12 cellular contexts compared by ENCODE assay signal in genomic region chr1:19438552-19439196, GRCh38. TPM values are rescaled to one million over a fixed set of nuclear protein-coding genes. Genes with fewer than 3 reads are reported as not detected.
DNase-seq lines count a peak whose midpoint lies in the region; ATAC-seq, FAIRE-seq and TF ChIP-seq lines count a peak whose summit lies in the region.
"Had no signal": no experiment of that assay in that cellular context is flagged by ENCODE, and none has a peak within 500 bp of the region (broad histone marks: within the 10 kb centered on the region; RNA-seq: fewer than 3 reads in every experiment).

No MANE protein-coding gene starts in this region.

- H3K4me3 ChIP-seq in liver (ENCODE audit: low read depth in 1 of 3, low read length in 3 of 3) (no peak overlapping the region), HepG2 (replicated peaks in 1 of 3; ENCODE audit: insufficient read depth in 1 of 3, low read depth in 2 of 3, low read length in 3 of 3) (no peak overlapping the region), endodermal cell (ENCODE audit: low read length) (no peak overlapping the region), neutrophil (ENCODE audit: low read depth in 1 of 2, low read length in 1 of 2) (no peak overlapping the region), vagina (no peak overlapping the region)

- peak overlapping the region; percentile 55 for H3K27ac Mint-ChIP-seq in endodermal cell

- no peaks in the 10 kb centered on the region for H3K9me3 Mint-ChIP-seq in endodermal cell
- H3K9me3 Mint-ChIP-seq: CD14-positive monocyte had no signal

- H3K27me3 Mint-ChIP-seq in endodermal cell (ENCODE audit: insufficient read depth) = no peaks in the 10 kb centered on the region

- no peaks in the 10 kb centered on the region for H3K36me3 ChIP-seq in liver (ENCODE audit: control insufficient read depth in 4 of 4, insufficient read depth in 3 of 4, low read depth in 1 of 4, low read length in 3 of 4)
- H3K36me3 ChIP-seq in HepG2 (replicated peaks in 1 of 2; ENCODE audit: control insufficient read depth in 1 of 2, insufficient read depth in 2 of 2, low read length in 2 of 2) = peaks cover 0 to 1% of the 10 kb centered on the region in 2 experiments; a peak in 2 of 5 replicates
- peaks cover 33% of the 10 kb centered on the region for H3K36me3 ChIP-seq in endodermal cell (ENCODE audit: control insufficient read depth, insufficient read depth, low read length)
- peaks cover 25% of the 10 kb centered on the region for H3K36me3 ChIP-seq in neutrophil
- H3K36me3 ChIP-seq in vagina = no peaks in the 10 kb centered on the region

- TF ChIP-seq RAD21 in liver (IDR thresholded peaks at IDR 0.05) = no peak
- no peak for TF ChIP-seq RAD21 in HepG2 (CRISPR knock-in tag; IDR thresholded peaks at IDR 0.05)

- ATAC-seq in HepG2 (no peak), GM19452 (IDR thresholded peaks at IDR 0.05; ENCODE audit: unreplicated experiment) (no peak)

- TF ChIP-seq POLR2A in HepG2 (IDR thresholded peaks at IDR 0.05; ENCODE audit: insufficient read depth in 1 of 2, low read depth in 2 of 2, low read length in 2 of 2) = no peak
- TF ChIP-seq POLR2A in vagina (IDR thresholded peaks at IDR 0.05) = no peak

- peaks cover 4% of the 10 kb centered on the region; the same call in 1 of the 2 replicates for H4K20me1 ChIP-seq in HepG2 (ENCODE audit: insufficient read depth, low read length)

- no peak for TF ChIP-seq CTCF in liver (IDR thresholded peaks at IDR 0.05; ENCODE audit: low read depth, low read length, missing input control)
- TF ChIP-seq CTCF in HepG2 (CRISPR knock-in tag; IDR thresholded peaks at IDR 0.05) = no peak
- TF ChIP-seq CTCF in endodermal cell (conservative IDR thresholded peaks at IDR 0.05) = no peak
- no peak for TF ChIP-seq CTCF in neutrophil (IDR thresholded peaks at IDR 0.05)
- no peak for TF ChIP-seq CTCF in vagina (IDR thresholded peaks at IDR 0.05)

- CTCF ChIA-PET in HepG2 (lab: Yijun Ruan, JAX; ENCODE audit: low intra/inter-chr PET ratio, low total read pairs) = no interaction called here

- no peak overlapping the region for H2AFZ ChIP-seq in HepG2 (ENCODE audit: low read length)

- no peak overlapping the region for H3K9ac ChIP-seq in liver (ENCODE audit: low read depth in 1 of 2, low read length in 2 of 2)
- H3K9ac ChIP-seq in HepG2 (ENCODE audit: insufficient read depth, low read depth, low read length) = no peak overlapping the region
- no peak overlapping the region for H3K9ac ChIP-seq in endodermal cell (ENCODE audit: extremely low read depth, low read length, poor library complexity, severe bottlenecking)

- H3K4me2 ChIP-seq in HepG2 (ENCODE audit: low read depth, low read length) = no peak overlapping the region

- no peak overlapping the region for H3K4me3 Mint-ChIP-seq in endodermal cell
- H3K4me3 Mint-ChIP-seq: CD14-positive monocyte had no signal

- BruUV-seq in HepG2 (replicated peaks; lab: Mats Ljungman, UMichigan) = no TSS peak

- in situ Hi-C loops in HepG2 (cut with HindIII; ENCODE audit: extremely low pct_ligation_motif_present, low pct_unique_long_range_greater_than_20kb) = no loop called here

- H3K9me3 ChIP-seq in liver (ENCODE audit: control insufficient read depth in 4 of 4, low read length in 3 of 4) = no peaks in the 10 kb centered on the region
- no peaks in the 10 kb centered on the region for H3K9me3 ChIP-seq in HepG2 (ENCODE audit: low read length)
- no peaks in the 10 kb centered on the region for H3K9me3 ChIP-seq in endodermal cell (ENCODE audit: control insufficient read depth, low read length)
- no peaks in the 10 kb centered on the region for H3K9me3 ChIP-seq in neutrophil
- H3K9me3 ChIP-seq in vagina = no peaks in the 10 kb centered on the region

- DNase-seq in HepG2 (ENCODE audit: low spot score) (no peak), endodermal cell (no peak), vagina (ENCODE audit: extremely low spot score in 2 of 2) (no peak), NCI-H1048 (lab: John Stamatoyannopoulos, UW) (no peak), H4 (ENCODE audit: low spot score) (no peak)
- DNase-seq: NCI-H1694, SHP77 had no signal

- no peak for FAIRE-seq in HepG2 (lab: Jason Lieb, UNC)
- FAIRE-seq: H1 had no signal

- POLR2A ChIA-PET in HepG2 (lab: Yijun Ruan, JAX) = no interaction called here

- TF ChIP-seq EP300 in HepG2 (IDR thresholded peaks at IDR 0.05; ENCODE audit: low read depth in 2 of 2, low read length in 2 of 2) (no peak), HepG2 (CRISPR knock-in tag; IDR thresholded peaks at IDR 0.05; ENCODE audit: borderline replicate concordance) (no peak)

- peaks cover 13% of the 10 kb centered on the region for H3K36me3 Mint-ChIP-seq in endodermal cell (ENCODE audit: low read depth)

- H3K79me2 ChIP-seq in HepG2 (ENCODE audit: insufficient read depth, low read length) = peaks cover 82% of the 10 kb centered on the region

- peak overlapping the region; percentile 72 to 84 for H3K27ac ChIP-seq in liver (ENCODE audit: low read depth in 1 of 2, low read length in 2 of 2)
- no peak overlapping the region for H3K27ac ChIP-seq in HepG2 (ENCODE audit: extremely low read length, insufficient read depth, low read length)
- no peak overlapping the region for H3K27ac ChIP-seq in endodermal cell (ENCODE audit: low read depth, low read length)
- peak overlapping the region; percentile 21 for H3K27ac ChIP-seq in neutrophil
- H3K27ac ChIP-seq in vagina = peak overlapping the region; percentile 86

- peaks cover 13 to 54% (median 45%) of the 10 kb centered on the region in 4 donors for H3K4me1 ChIP-seq in liver (ENCODE audit: control insufficient read depth in 4 of 4, insufficient read depth in 4 of 4, low read length in 3 of 4)
- peaks cover 94% of the 10 kb centered on the region for H3K4me1 ChIP-seq in HepG2 (ENCODE audit: insufficient read depth, low read length)
- H3K4me1 ChIP-seq in endodermal cell (ENCODE audit: control insufficient read depth, insufficient read depth, low read length) = no peaks in the 10 kb centered on the region
- peaks cover 28 to 30% of the 10 kb centered on the region in 2 experiments for H3K4me1 ChIP-seq in neutrophil (ENCODE audit: control insufficient read depth in 1 of 2, insufficient read depth in 1 of 2, low read depth in 1 of 2, low read length in 1 of 2)
- peaks cover 100% of the 10 kb centered on the region for H3K4me1 ChIP-seq in vagina

- no peaks in the 10 kb centered on the region for H3K27me3 ChIP-seq in liver (ENCODE audit: control insufficient read depth in 4 of 4, insufficient read depth in 4 of 4, low read length in 3 of 4)
- no peaks in the 10 kb centered on the region for H3K27me3 ChIP-seq in HepG2 (ENCODE audit: control insufficient read depth in 1 of 2, insufficient read depth in 2 of 2, low read length in 2 of 2)
- H3K27me3 ChIP-seq in endodermal cell (ENCODE audit: control insufficient read depth, insufficient read depth, low read length, poor library complexity, severe bottlenecking) = no peaks in the 10 kb centered on the region
- H3K27me3 ChIP-seq in neutrophil = no peaks in the 10 kb centered on the region
- H3K27me3 ChIP-seq in vagina = no peaks in the 10 kb centered on the region

- H3K4me1 Mint-ChIP-seq in endodermal cell = peaks cover 8% of the 10 kb centered on the region

- WGBS in liver = 82% methylated on average over 18 of the region's 18 CpGs
- WGBS in HepG2 (ENCODE audit: low lambda C conversion rate) = 88% methylated on average over 14 of the region's 18 CpGs
- WGBS in endodermal cell (ENCODE audit: insufficient coverage in 1 of 2, insufficient read length in 1 of 2), 2 experiments = 88 to 89% methylated on average over 8 to 18 of the region's 18 CpGs

- intact Hi-C loops in HepG2 (cut with micrococcal nuclease; ENCODE audit: unreplicated experiment) = no loop called here
- intact Hi-C loops in vagina (cut with DNase I) = loop anchor here (10.0 kb wide), 1 partner anchor 46 kb away; the partner anchor contains the start of gene CAPZB

TF ChIP-seq in liver, 16 proteins besides CTCF, POLR2A, EP300 and RAD21 (continues in another document):
- TF ChIP-seq, protein P1, sequence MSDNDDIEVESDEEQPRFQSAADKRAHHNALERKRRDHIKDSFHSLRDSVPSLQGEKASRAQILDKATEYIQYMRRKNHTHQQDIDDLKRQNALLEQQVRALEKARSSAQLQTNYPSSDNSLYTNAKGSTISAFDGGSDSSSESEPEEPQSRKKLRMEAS (IDR thresholded peaks at IDR 0.05) = no peak
- TF ChIP-seq JUND (IDR thresholded peaks at IDR 0.05) = no peak
- no peak for TF ChIP-seq TAF1 (conservative IDR thresholded peaks at IDR 0.05)

TF ChIP-seq in HepG2, 621 proteins besides CTCF, POLR2A, EP300 and RAD21 (continues in another document):
- TF ChIP-seq TAF15 (IDR thresholded peaks at IDR 0.05; ENCODE audit: low read depth, low read length, poor library complexity, severe bottlenecking) (no peak), SNRNP70 (IDR thresholded peaks at IDR 0.05; ENCODE audit: low read depth, low read length) (no peak), TBL1XR1 (IDR thresholded peaks at IDR 0.05; ENCODE audit: borderline replicate concordance, low read length, partially characterized antibody) (no peak)

RNA-seq across cellular contexts. Expression of gene CAPZB, which starts 46.7 kb away (rescaled TPM):
- total RNA-seq in liver = 10 to 100 TPM; 38.3 to 43.2 TPM
- polyA plus RNA-seq in liver = 10 to 100 TPM; 59.0 to 98.9 TPM
- 58.9 and 84.1 TPM in 2 replicates for total RNA-seq in HepG2 (2016; rRNA removed; fragmentation: Illumina TruSeq; extraction: Trizol)
- 24.5 and 25.6 TPM in 2 replicates for total RNA-seq in HepG2 (2016; cell fraction: cytosol; rRNA removed; fragmentation: Illumina TruSeq; extraction: Trizol; ENCODE audit: low read depth)
- 61.9 and 68.4 TPM in 2 replicates for total RNA-seq in HepG2 (2016; cell fraction: insoluble cytoplasmic fraction; rRNA removed; fragmentation: Illumina TruSeq; extraction: Trizol)
- total RNA-seq in HepG2 (2016; cell fraction: membrane; rRNA removed; fragmentation: Illumina TruSeq; extraction: Trizol) = 41.5 and 44.2 TPM in 2 replicates
- 33.6 and 37.1 TPM in 2 replicates for total RNA-seq in HepG2 (2016; cell fraction: nucleus; rRNA removed; fragmentation: Illumina TruSeq; extraction: Trizol)
- 68.8 and 76.9 TPM in 2 replicates for polyA plus RNA-seq in HepG2 (2011; rRNA removed)
- polyA plus RNA-seq in HepG2 (2011; cell fraction: cytosol; rRNA removed) = 107 and 113 TPM in 2 replicates
- 34.6 and 35.9 TPM in 2 replicates for polyA plus RNA-seq in HepG2 (2011; cell fraction: nucleus; rRNA removed)
- polyA plus RNA-seq in HepG2 (2012) = 142 and 153 TPM in 2 replicates
- polyA plus RNA-seq in HepG2 (2016; cell fraction: cytosol; fragmentation: Illumina TruSeq; extraction: Trizol; ENCODE audit: low read depth) = 87.3 and 97.7 TPM in 2 replicates
- polyA plus RNA-seq in HepG2 (2016; cell fraction: insoluble cytoplasmic fraction; fragmentation: Illumina TruSeq; extraction: Trizol; ENCODE audit: low read depth) = 211 and 248 TPM in 2 replicates
- polyA plus RNA-seq in HepG2 (2016; cell fraction: membrane; fragmentation: Illumina TruSeq; extraction: Trizol; ENCODE audit: low read depth) = 103 and 116 TPM in 2 replicates
- 131 and 139 TPM in 2 replicates for polyA plus RNA-seq in HepG2 (2016; cell fraction: nucleus; fragmentation: Illumina TruSeq; extraction: Trizol; ENCODE audit: insufficient read depth, low read depth)
- 37.1 and 54.9 TPM in 2 replicates for polyA minus RNA-seq in HepG2 (2011; rRNA and poly(A)+ RNA removed; ENCODE audit: low replicate concordance)
- 49.6 and 56.8 TPM in 2 replicates for polyA minus RNA-seq in HepG2 (2011; cell fraction: cytosol; rRNA and poly(A)+ RNA removed)
- 19.3 and 21.5 TPM in 2 replicates for polyA minus RNA-seq in HepG2 (2011; cell fraction: nucleus; rRNA and poly(A)+ RNA removed)
- 100 to 1,000 TPM; 334 to 362 TPM for total RNA-seq in endodermal cell
- 254 TPM for polyA plus RNA-seq in endodermal cell (2013, experiment 1 of 2)
- polyA plus RNA-seq in endodermal cell (2013, experiment 2 of 2) = 240 TPM
- total RNA-seq in vagina = 152 TPM
- 165 and 184 TPM in 2 replicates for total RNA-seq in H4 (2014; rRNA removed; shearing (Covaris generic))

Comparison
In these comparisons a context has a peak if more than half of its experiments do, and no peak if none do; other contexts are left out.
1. H3K27ac ChIP-seq: peak in liver (2 of 2), neutrophil (single experiment) and vagina (single experiment); none in HepG2 (single experiment) and endodermal cell (single experiment).